ENCODE assay signal across 21 cellular contexts in genomic region chr13:71217827-71218226, GRCh38.
"Had no signal": no experiment of that assay in that cellular context is flagged by ENCODE, and none has a peak within 500 bp of the region (broad histone marks: within the 10 kb centered on the region; RNA-seq: fewer than 3 reads in every experiment).

No MANE protein-coding gene starts in this region.

- H3K36me3 ChIP-seq: cardiac muscle cell, heart left ventricle, vagina had no signal

- H3K9me3 ChIP-seq: body of pancreas, heart left ventricle, vagina had no signal

- H3K4me3 Mint-ChIP-seq: activated CD4-positive, alpha-beta T cell treated with anti-CD3 and anti-CD28 coated beads, Interleukin-2, amount 10 ng/mL, durations not matched to agents 7 days and 5 days; activated CD8-positive, alpha-beta T cell treated with anti-CD3 and anti-CD28 coated beads, Interleukin-2, amount 10 ng/mL, durations not matched to agents 7 days and 5 days; activated naive CD4-positive, alpha-beta T cell treated with anti-CD3 and anti-CD28 coated beads, Interleukin-2, amount 50 U/mL, for 24 hours; activated T-helper 1 cell treated with anti-CD3 and anti-CD28 coated beads, Interleukin-12 subunit alpha, Interleukin-12 subunit beta, Interleukin-2, Interleukin-4 antibody, amounts not matched to agents 30 ng/mL and 10 ng/mL and 1 ng/mL, durations not matched to agents 14 hours and 24 hours and 36 hours; dendritic cell treated with granulocyte-macrophage colony-stimulating factor and Interleukin-4, amounts not matched to agents 40 ng/mL and 50 ng/mL, for 4 days; nephron progenitor cell; stimulated activated effector memory CD8-positive, alpha-beta T cell treated with anti-CD3 and anti-CD28 coated beads, Interleukin-12 subunit alpha, Interleukin-12 subunit beta, amount 100 ng/mL, for 72 hours had no signal

- H3K36me3 Mint-ChIP-seq: activated naive CD4-positive, alpha-beta T cell treated with anti-CD3 and anti-CD28 coated beads, Interleukin-2, amount 50 U/mL, for 24 hours; stimulated activated effector memory CD8-positive, alpha-beta T cell treated with anti-CD3 and anti-CD28 coated beads, Interleukin-12 subunit alpha, Interleukin-12 subunit beta, amount 100 ng/mL, for 72 hours had no signal

- DNase-seq: activated CD4-positive, alpha-beta T cell treated with anti-CD3 and anti-CD28 coated beads, Interleukin-2, amount 10 ng/mL, durations not matched to agents 7 days and 5 days; activated CD8-positive, alpha-beta T cell treated with anti-CD3 and anti-CD28 coated beads, Interleukin-2, amount 10 ng/mL, durations not matched to agents 7 days and 5 days; activated gamma-delta T cell treated with Interleukin-2 at 50 U/mL for 16 hours; anterior cingulate cortex; effector CD4-positive, alpha-beta T cell; heart left ventricle; left cardiac atrium; mesenchymal stem cell; nephron progenitor cell; occipital lobe; small intestine; stimulated activated CD4-positive, alpha-beta T cell treated with anti-CD3 and anti-CD28 coated beads, Interleukin-2, amount 100 ng/mL, for 24 hours; trophoblast cell had no signal

- H3K4me1 ChIP-seq: body of pancreas, vagina had no signal

- H3K9me3 Mint-ChIP-seq: activated CD4-positive, alpha-beta T cell treated with anti-CD3 and anti-CD28 coated beads, Interleukin-2, amount 10 ng/mL, durations not matched to agents 7 days and 5 days; activated naive CD4-positive, alpha-beta T cell treated with anti-CD3 and anti-CD28 coated beads, Interleukin-2, amount 50 U/mL, for 24 hours; activated T-helper 1 cell treated with anti-CD3 and anti-CD28 coated beads, Interleukin-12 subunit alpha, Interleukin-12 subunit beta, Interleukin-2, Interleukin-4 antibody, amounts not matched to agents 30 ng/mL and 10 ng/mL and 1 ng/mL, durations not matched to agents 14 hours and 24 hours and 36 hours; dendritic cell treated with granulocyte-macrophage colony-stimulating factor and Interleukin-4, amounts not matched to agents 40 ng/mL and 50 ng/mL, for 4 days had no signal

- H3K4me3 ChIP-seq: body of pancreas, cardiac muscle cell, heart left ventricle, vagina had no signal

- H3K4me1 Mint-ChIP-seq: activated CD4-positive, alpha-beta T cell treated with anti-CD3 and anti-CD28 coated beads, Interleukin-2, amount 10 ng/mL, durations not matched to agents 7 days and 5 days; activated naive CD4-positive, alpha-beta T cell treated with anti-CD3 and anti-CD28 coated beads, Interleukin-2, amount 50 U/mL, for 24 hours; stimulated activated effector memory CD8-positive, alpha-beta T cell treated with anti-CD3 and anti-CD28 coated beads, Interleukin-12 subunit alpha, Interleukin-12 subunit beta, amount 100 ng/mL, for 72 hours had no signal

- H3K27ac ChIP-seq: body of pancreas, cardiac muscle cell, heart left ventricle, vagina, VCaP had no signal

- H3K27me3 ChIP-seq: body of pancreas, cardiac muscle cell, heart left ventricle, vagina had no signal

- H3K27ac Mint-ChIP-seq: activated CD4-positive, alpha-beta T cell treated with anti-CD3 and anti-CD28 coated beads, Interleukin-2, amount 10 ng/mL, durations not matched to agents 7 days and 5 days; activated CD8-positive, alpha-beta T cell treated with anti-CD3 and anti-CD28 coated beads, Interleukin-2, amount 10 ng/mL, durations not matched to agents 7 days and 5 days; activated naive CD4-positive, alpha-beta T cell treated with anti-CD3 and anti-CD28 coated beads, Interleukin-2, amount 50 U/mL, for 24 hours; activated T-helper 1 cell treated with anti-CD3 and anti-CD28 coated beads, Interleukin-12 subunit alpha, Interleukin-12 subunit beta, Interleukin-2, Interleukin-4 antibody, amounts not matched to agents 30 ng/mL and 10 ng/mL and 1 ng/mL, durations not matched to agents 14 hours and 24 hours and 36 hours; dendritic cell treated with granulocyte-macrophage colony-stimulating factor and Interleukin-4, amounts not matched to agents 40 ng/mL and 50 ng/mL, for 4 days; nephron progenitor cell; stimulated activated effector memory CD8-positive, alpha-beta T cell treated with anti-CD3 and anti-CD28 coated beads, Interleukin-12 subunit alpha, Interleukin-12 subunit beta, amount 100 ng/mL, for 72 hours had no signal

- H3K27me3 Mint-ChIP-seq: activated CD4-positive, alpha-beta T cell treated with anti-CD3 and anti-CD28 coated beads, Interleukin-2, amount 10 ng/mL, durations not matched to agents 7 days and 5 days; activated naive CD4-positive, alpha-beta T cell treated with anti-CD3 and anti-CD28 coated beads, Interleukin-2, amount 50 U/mL, for 24 hours; dendritic cell treated with granulocyte-macrophage colony-stimulating factor and Interleukin-4, amounts not matched to agents 40 ng/mL and 50 ng/mL, for 4 days had no signal
